ENCODE assay signal across 13 cellular contexts in genomic region chr3:9930804-9931418, GRCh38. TPM values are rescaled to one million over a fixed set of nuclear protein-coding genes. Genes with fewer than 3 reads are reported as not detected.
DNase-seq lines count a peak whose midpoint lies in the region; ATAC-seq and TF ChIP-seq lines count a peak whose summit lies in the region.
"Had no signal": no experiment of that assay in that cellular context is flagged by ENCODE, and none has a peak within 500 bp of the region (broad histone marks: within the 10 kb centered on the region; RNA-seq: fewer than 3 reads in every experiment).

No MANE protein-coding gene starts in this region.

- CTCF ChIA-PET in BJ (lab: Yijun Ruan, JAX) (interaction anchor here (0.6 to 5.3 kb wide), 6 partner anchors 9 to 352 kb away, joined by 3 to 29 read pairs (median 14); partner anchors contain the start of gene IL17RC), Panc1 (lab: Charles Lee) (interaction anchor here (0.7 kb wide), 1 partner anchor 15 kb away, joined by 11 read pairs; no protein-coding TSS in a partner anchor)

- H3K27ac ChIP-seq in Panc1 (ENCODE audit: low read length), result no peak overlapping the region
- H3K27ac ChIP-seq: ovary had no signal

- H3K4me3 ChIP-seq in BJ (ENCODE audit: low read depth, low read length), result no peak overlapping the region
- H3K4me3 ChIP-seq in GM12865 (ENCODE audit: low read depth, low read length), result no peak overlapping the region
- no peak overlapping the region for H3K4me3 ChIP-seq in Panc1 (ENCODE audit: low read depth in 2 of 2, low read length in 2 of 2)
- H3K4me3 ChIP-seq: ovary had no signal

- peaks cover 13% of the 10 kb centered on the region for H3K36me3 ChIP-seq in BJ (ENCODE audit: control insufficient read depth, insufficient read depth, low read length)
- no peaks in the 10 kb centered on the region for H3K36me3 ChIP-seq in Panc1 (ENCODE audit: control insufficient read depth, insufficient read depth, low read length)
- H3K36me3 ChIP-seq: ovary had no signal

- TF ChIP-seq CTCF in BJ (IDR thresholded peaks at IDR 0.05; ENCODE audit: insufficient read depth, low read depth, low read length) (peak; percentile 19; the same call in 1 of the 2 replicates), GM12865 (IDR thresholded peaks at IDR 0.05; ENCODE audit: insufficient read depth, low read depth, low read length, missing control alignments) (peak; percentile 7), Panc1 (IDR thresholded peaks at IDR 0.05) (peak; percentile 35; the same call in 1 of the 2 replicates)

- in situ Hi-C loops in Panc1 (cut with HindIII; ENCODE audit: low pct_unique_long_range_greater_than_20kb, low sequenced_read_pairs), result no loop called here

- intact Hi-C loops in Panc1 (cut with micrococcal nuclease; ENCODE audit: unreplicated experiment), result no loop called here
- intact Hi-C loops in posterior vena cava (cut with DNase I), result no loop called here

- ATAC-seq in Panc1 (no peak), GM21737 (IDR thresholded peaks at IDR 0.05; ENCODE audit: unreplicated experiment) (no peak)
- ATAC-seq in effector memory CD8-positive, alpha-beta T cell (replicated peaks), result no peak

- H3K36me3 Mint-ChIP-seq in effector memory CD8-positive, alpha-beta T cell (ENCODE audit: insufficient read depth), result peaks cover 21% of the 10 kb centered on the region

- H3K27ac Mint-ChIP-seq in effector memory CD8-positive, alpha-beta T cell, result peak overlapping the region; percentile 98 to 100

- H3K4me3 Mint-ChIP-seq in effector memory CD8-positive, alpha-beta T cell, result no peak overlapping the region

- no peak for DNase-seq in BJ (ENCODE audit: low read depth)
- DNase-seq in GM12865 (ENCODE audit: low read depth), result peak; percentile 34
- no peak for DNase-seq in Panc1 (ENCODE audit: low read depth, low spot score)
- DNase-seq in effector memory CD8-positive, alpha-beta T cell, result no peak
- DNase-seq in NCI-H1048 (lab: John Stamatoyannopoulos, UW), result no peak
- DNase-seq in posterior vena cava (ENCODE audit: low spot score), result no peak
- no peak for DNase-seq in A172 (ENCODE audit: low spot score)
- DNase-seq: DMS153, NCI-H2029, ovary, SHP77, trophoblast cell had no signal

- POLR2A ChIA-PET in BJ (lab: Charles Lee) (interaction anchor here (0.6 kb wide), 1 partner anchor 233 kb away, joined by 15 read pairs; no protein-coding TSS in a partner anchor), Panc1 (lab: Charles Lee) (no interaction called here)

- H3K4me1 ChIP-seq in Panc1 (ENCODE audit: control insufficient read depth, insufficient read depth, low read length), result 0 out of 2 replicates have a peak, but pooled peaks cover 4% of the 10 kb centered on the region

- no peaks in the 10 kb centered on the region for H3K9me3 Mint-ChIP-seq in effector memory CD8-positive, alpha-beta T cell

- H3K27me3 ChIP-seq in BJ (ENCODE audit: control insufficient read depth, insufficient read depth, low read length), result no peaks in the 10 kb centered on the region
- no peaks in the 10 kb centered on the region for H3K27me3 ChIP-seq in Panc1 (ENCODE audit: control insufficient read depth, insufficient read depth, low read length)
- H3K27me3 ChIP-seq: ovary had no signal

- H3K9me3 ChIP-seq in Panc1 (ENCODE audit: control insufficient read depth, insufficient read depth, low read depth, low read length), result no peaks in the 10 kb centered on the region
- H3K9me3 ChIP-seq: ovary had no signal

- H3K27me3 Mint-ChIP-seq in effector memory CD8-positive, alpha-beta T cell, result no peaks in the 10 kb centered on the region

- peaks cover 30 to 33% of the 10 kb centered on the region in 2 donors for H3K4me1 Mint-ChIP-seq in effector memory CD8-positive, alpha-beta T cell (ENCODE audit: low read depth in 2 of 2)

- BruUV-seq in Panc1 (replicated peaks; lab: Mats Ljungman, UMichigan), result no TSS peak

RNA-seq across cellular contexts. Expression of gene CRELD1, which starts 2.7 kb away (rescaled TPM):
- 22.5 and 30.3 TPM in 2 replicates for polyA plus RNA-seq in BJ (2011; rRNA removed)
- polyA minus RNA-seq in BJ (2011; rRNA and poly(A)+ RNA removed), result 6.2 and 12.8 TPM in 2 replicates
- total RNA-seq in Panc1 (2021; ENCODE audit: unreplicated experiment), result 15.4 TPM
- 27.3 TPM for polyA plus RNA-seq in Panc1 (2012; ENCODE audit: insufficient read length)
- total RNA-seq in posterior vena cava, result 10 to 100 TPM; 22.3 to 29.5 TPM
- total RNA-seq in A172 (2014; rRNA removed; shearing (Covaris generic)), result 14.5 and 16.1 TPM in 2 replicates

RNA-seq across cellular contexts. Expression of gene IL17RC, which starts 14.0 kb away (rescaled TPM):
- 14.7 and 28.1 TPM in 2 replicates for polyA plus RNA-seq in BJ (2011; rRNA removed)
- 28.9 and 31.6 TPM in 2 replicates for polyA minus RNA-seq in BJ (2011; rRNA and poly(A)+ RNA removed)
- total RNA-seq in Panc1 (2021; ENCODE audit: unreplicated experiment), result 23.6 TPM
- polyA plus RNA-seq in Panc1 (2012; ENCODE audit: insufficient read length), result 30.6 TPM
- 10 to 100 TPM; 31.9 to 41.1 TPM for total RNA-seq in posterior vena cava
- 50.6 and 58.7 TPM in 2 replicates for total RNA-seq in A172 (2014; rRNA removed; shearing (Covaris generic))

RNA-seq across cellular contexts. Expression of gene PRRT3, which starts 21.3 kb away (rescaled TPM):
- 1.9 and 4.0 TPM in 2 replicates for polyA plus RNA-seq in BJ (2011; rRNA removed)
- 3.2 and 4.6 TPM in 2 replicates for polyA minus RNA-seq in BJ (2011; rRNA and poly(A)+ RNA removed)
- total RNA-seq in Panc1 (2021; ENCODE audit: unreplicated experiment) (1.1 TPM), posterior vena cava (1 to 10 TPM; 1.5 to 2.7 TPM)
- 2.3 TPM for polyA plus RNA-seq in Panc1 (2012; ENCODE audit: insufficient read length)
- 3.4 and 4.2 TPM in 2 replicates for total RNA-seq in A172 (2014; rRNA removed; shearing (Covaris generic))

RNA-seq across cellular contexts. Expression of gene IL17RE, which starts 28.3 kb away (rescaled TPM):
- 2.2 and 4.0 TPM in 2 replicates for polyA plus RNA-seq in BJ (2011; rRNA removed)
- 2.5 and 4.8 TPM in 2 replicates for polyA minus RNA-seq in BJ (2011; rRNA and poly(A)+ RNA removed)
- total RNA-seq in Panc1 (2021; ENCODE audit: unreplicated experiment) (1.1 TPM), posterior vena cava (1 to 10 TPM; 9.6 to 10.0 TPM)
- 1.2 TPM for polyA plus RNA-seq in Panc1 (2012; ENCODE audit: insufficient read length)
- 0.81 and 1.3 TPM in 2 replicates for total RNA-seq in A172 (2014; rRNA removed; shearing (Covaris generic))

RNA-seq across cellular contexts. Expression of gene JAGN1, which starts 40.5 kb away (rescaled TPM):
- 46.5 and 47.2 TPM in 2 replicates for polyA plus RNA-seq in BJ (2011; rRNA removed)
- 24.1 and 34.5 TPM in 2 replicates for polyA minus RNA-seq in BJ (2011; rRNA and poly(A)+ RNA removed)
- total RNA-seq in Panc1 (2021; ENCODE audit: unreplicated experiment) (19.9 TPM), posterior vena cava (10 to 100 TPM; 19.6 to 20.0 TPM)
- polyA plus RNA-seq in Panc1 (2012; ENCODE audit: insufficient read length), result 28.3 TPM
- 40.5 and 56.0 TPM in 2 replicates for total RNA-seq in A172 (2014; rRNA removed; shearing (Covaris generic))
